ENCODE assay signal across 8 cellular contexts in the genomic region with DNA sequence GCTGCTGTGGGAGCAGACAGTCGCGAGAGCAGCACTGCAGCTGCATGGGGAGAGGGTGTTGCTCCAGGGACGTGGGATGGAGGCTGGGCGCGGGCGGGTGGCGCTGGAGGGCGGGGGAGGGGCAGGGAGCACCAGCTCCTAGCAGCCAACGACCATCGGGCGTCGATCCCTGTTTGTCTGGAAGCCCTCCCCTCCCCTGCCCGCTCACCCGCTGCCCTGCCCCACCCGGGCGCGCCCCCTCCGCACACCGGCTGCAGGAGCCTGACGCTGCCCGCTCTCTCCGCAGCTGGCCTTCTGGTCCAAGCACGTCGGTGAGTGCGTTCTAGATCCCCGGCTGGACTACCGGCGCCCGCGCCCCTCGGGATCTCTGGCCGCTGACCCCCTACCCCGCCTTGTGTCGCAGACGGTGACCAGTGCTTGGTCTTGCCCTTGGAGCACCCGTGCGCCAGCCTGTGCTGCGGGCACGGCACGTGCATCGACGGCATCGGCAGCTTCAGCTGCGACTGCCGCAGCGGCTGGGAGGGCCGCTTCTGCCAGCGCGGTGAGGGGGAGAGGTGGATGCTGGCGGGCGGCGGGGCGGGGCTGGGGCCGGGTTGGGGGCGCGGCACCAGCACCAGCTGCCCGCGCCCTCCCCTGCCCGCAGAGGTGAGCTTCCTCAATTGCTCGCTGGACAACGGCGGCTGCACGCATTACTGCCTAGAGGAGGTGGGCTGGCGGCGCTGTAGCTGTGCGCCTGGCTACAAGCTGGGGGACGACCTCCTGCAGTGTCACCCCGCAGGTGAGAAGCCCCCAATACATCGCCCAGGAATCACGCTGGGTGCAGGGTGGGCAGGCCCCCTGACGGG. TPM values are rescaled to one million over a fixed set of nuclear protein-coding genes. Genes with fewer than 3 reads are reported as not detected.
DNase-seq lines count a peak whose midpoint lies in the region; TF ChIP-seq lines count a peak whose summit lies in the region.

No MANE protein-coding gene starts in this region.

- peak overlapping the region; percentile 65 for H3K4me3 Mint-ChIP-seq in mesothelial cell of epicardium
- no peak overlapping the region for H3K4me3 Mint-ChIP-seq in immature natural killer cell

- H3K4me1 ChIP-seq in NT2/D1 (ENCODE audit: insufficient read depth, insufficient read length): peaks cover 8% of the 10 kb centered on the region

- no peaks in the 10 kb centered on the region for H3K36me3 ChIP-seq in NT2/D1 (ENCODE audit: insufficient read depth, insufficient read length, low read length)

- H3K4me1 Mint-ChIP-seq in mesothelial cell of epicardium (peaks cover 6% of the 10 kb centered on the region), immature natural killer cell (peaks cover 6 to 8% of the 10 kb centered on the region in 2 donors)

- H3K9me3 Mint-ChIP-seq in mesothelial cell of epicardium: no peaks in the 10 kb centered on the region
- H3K9me3 Mint-ChIP-seq in immature natural killer cell: peaks cover 0 to 1% (median 0%) of the 10 kb centered on the region in 6 donors

- H3K4me3 ChIP-seq in NT2/D1 (ENCODE audit: insufficient read length, low read depth) (peak overlapping the region; percentile 51), choroid plexus epithelial cell (ENCODE audit: low read depth, low read length) (peak overlapping the region; percentile 44)

- H3K9me3 ChIP-seq in NT2/D1 (ENCODE audit: insufficient read depth, low read length): no peaks in the 10 kb centered on the region

- peaks cover 58% of the 10 kb centered on the region for H3K27me3 Mint-ChIP-seq in mesothelial cell of epicardium (ENCODE audit: low read depth)
- peaks cover 15 to 24% (median 17%) of the 10 kb centered on the region in 3 donors for H3K27me3 Mint-ChIP-seq in immature natural killer cell (ENCODE audit: low read depth in 3 of 3)

- H3K9ac ChIP-seq in NT2/D1 (ENCODE audit: insufficient read length, low read depth): peak overlapping the region; percentile 74

- DNase-seq in activated CD4-positive, alpha-beta T cell treated with anti-CD3 and anti-CD28 coated beads for 48 hours: peak; percentile 28
- no peak for DNase-seq in activated CD4-positive, alpha-beta T cell treated with anti-CD3 and anti-CD28 coated beads, Interleukin-2, amount 50 U/mL, for 1 hour
- peak; percentile 15 for DNase-seq in NT2/D1 (ENCODE audit: low read depth, low spot score)
- no peak for DNase-seq in choroid plexus epithelial cell (ENCODE audit: low read depth)
- no peak for DNase-seq in mesothelial cell of epicardium (ENCODE audit: low spot score in 2 of 2, unreplicated experiment in 2 of 2)
- DNase-seq in KG1 (lab: John Stamatoyannopoulos, UW): no peak
- DNase-seq in MV-4-11 (lab: John Stamatoyannopoulos, UW): no peak
- no peak for DNase-seq in immature natural killer cell

- H3K27me3 ChIP-seq in NT2/D1 (ENCODE audit: insufficient read depth, insufficient read length): peaks cover 53% of the 10 kb centered on the region

- H3K27ac Mint-ChIP-seq in mesothelial cell of epicardium: no peak overlapping the region
- no peak overlapping the region for H3K27ac Mint-ChIP-seq in immature natural killer cell

- no peak for TF ChIP-seq CTCF in choroid plexus epithelial cell (conservative IDR thresholded peaks at IDR 0.05; ENCODE audit: low read depth, low read length)
- no peak for TF ChIP-seq CTCF in mesothelial cell of epicardium (IDR thresholded peaks at IDR 0.05; ENCODE audit: unreplicated experiment)

- H3K36me3 Mint-ChIP-seq in mesothelial cell of epicardium (no peaks in the 10 kb centered on the region), immature natural killer cell (no peaks in the 10 kb centered on the region)

RNA-seq across cellular contexts. Expression of a gene that starts 4.6 kb away (rescaled TPM):
- 0.24 to 0.25 TPM (median 0.25 TPM) in 3 replicates for total RNA-seq in mesothelial cell of epicardium
- 1 to 10 TPM in 1 of 3 donors, under 1 TPM in 1, not detected in 1; 0.87 to 1.7 TPM for polyA plus RNA-seq in immature natural killer cell

RNA-seq across cellular contexts. Expression of a gene that starts 35.1 kb away (rescaled TPM):
- 47.6 to 48.1 TPM (median 47.9 TPM) in 3 replicates for total RNA-seq in mesothelial cell of epicardium
- polyA plus RNA-seq in immature natural killer cell: 10 to 100 TPM; 37.4 to 55.9 (median 41.4) TPM

Comparison
In these comparisons a context has a peak if more than half of its experiments do, and no peak if none do; other contexts are left out.
1. DNase-seq: peak in activated CD4-positive, alpha-beta T cell treated with anti-CD3 and anti-CD28 coated beads for 48 hours (single experiment) and NT2/D1 (single experiment); none in activated CD4-positive, alpha-beta T cell treated with anti-CD3 and anti-CD28 coated beads, Interleukin-2, amount 50 U/mL, for 1 hour (single experiment), choroid plexus epithelial cell (single experiment), mesothelial cell of epicardium (0 of 2), KG1 (single experiment), MV-4-11 (single experiment) and immature natural killer cell (0 of 3).